In genomic region chr4:153224474-153224873, GRCh38 we compare ENCODE assay signal across 12 cellular contexts. TPM values are rescaled to one million over a fixed set of nuclear protein-coding genes. Genes with fewer than 3 reads are reported as not detected.
DNase-seq lines count a peak whose midpoint lies in the region; ATAC-seq and TF ChIP-seq lines count a peak whose summit lies in the region.
"Had no signal": no experiment of that assay in that cellular context is flagged by ENCODE, and none has a peak within 500 bp of the region (broad histone marks: within the 10 kb centered on the region; RNA-seq: fewer than 3 reads in every experiment).

No MANE protein-coding gene starts in this region.

- H3K27me3 ChIP-seq in left ventricle myocardium inferior (ENCODE audit: low read depth): no peaks in the 10 kb centered on the region
- H3K27me3 ChIP-seq in uterus: no peaks in the 10 kb centered on the region

- H3K36me3 ChIP-seq in left ventricle myocardium inferior (no peaks in the 10 kb centered on the region), uterus (no peaks in the 10 kb centered on the region)

- no peaks in the 10 kb centered on the region for H3K9me3 ChIP-seq in left ventricle myocardium inferior (replicated peaks)
- H3K9me3 ChIP-seq in uterus: no peaks in the 10 kb centered on the region

- TF ChIP-seq POLR2A in uterus (IDR thresholded peaks at IDR 0.05): no peak

- H3K27me3 Mint-ChIP-seq in naive thymus-derived CD8-positive, alpha-beta T cell: peaks cover 0 to 5% (median 2%) of the 10 kb centered on the region in 5 donors
- peaks cover 28% of the 10 kb centered on the region for H3K27me3 Mint-ChIP-seq in activated T-cell treated with anti-CD3 and anti-CD28 coated beads, Interleukin-2, amount 50 U/mL, for 24 hours

- H3K4me1 ChIP-seq in left ventricle myocardium inferior: peaks cover 67% of the 10 kb centered on the region
- H3K4me1 ChIP-seq in uterus: peaks cover 0 to 11% of the 10 kb centered on the region in 2 donors

- peak overlapping the region in 9 of 10 donors; percentile 0 to 93 (median 89) for H3K4me3 Mint-ChIP-seq in naive thymus-derived CD8-positive, alpha-beta T cell
- H3K4me3 Mint-ChIP-seq in activated T-cell treated with anti-CD3 and anti-CD28 coated beads, Interleukin-2, amount 50 U/mL, for 24 hours: no peak overlapping the region

- peak overlapping the region in 2 of 10 donors; percentile 5 to 47 for H3K27ac Mint-ChIP-seq in naive thymus-derived CD8-positive, alpha-beta T cell
- H3K27ac Mint-ChIP-seq in activated T-cell treated with anti-CD3 and anti-CD28 coated beads, Interleukin-2, amount 50 U/mL, for 24 hours: no peak overlapping the region
- H3K27ac Mint-ChIP-seq: activated CD8-positive, alpha-beta T cell treated with anti-CD3 and anti-CD28 coated beads for 36 hours had no signal

- no peak for TF ChIP-seq CTCF in left ventricle myocardium inferior (IDR thresholded peaks at IDR 0.05; ENCODE audit: borderline replicate concordance)
- no peak for TF ChIP-seq CTCF in uterus (IDR thresholded peaks at IDR 0.05)

- no peak for ATAC-seq in Right ventricle myocardium superior (ENCODE audit: poor library complexity)
- ATAC-seq in naive thymus-derived CD8-positive, alpha-beta T cell: no peak
- ATAC-seq in GM19328 (IDR thresholded peaks at IDR 0.05; ENCODE audit: unreplicated experiment): no peak
- ATAC-seq: activated CD8-positive, alpha-beta T cell treated with anti-CD3 and anti-CD28 coated beads for 36 hours had no signal

- peaks cover 20 to 46% (median 32%) of the 10 kb centered on the region in 4 donors for H3K4me1 Mint-ChIP-seq in naive thymus-derived CD8-positive, alpha-beta T cell
- peaks cover 35% of the 10 kb centered on the region for H3K4me1 Mint-ChIP-seq in activated T-cell treated with anti-CD3 and anti-CD28 coated beads, Interleukin-2, amount 50 U/mL, for 24 hours (ENCODE audit: low read depth)

- H3K4me3 ChIP-seq in left ventricle myocardium inferior (peak overlapping the region; percentile 85), uterus (peak overlapping the region in 1 of 2 donors; percentile 68)

- POLR2A ChIA-PET in naive thymus-derived CD8-positive, alpha-beta T cell (lab: Charles Lee): no interaction called here

- peaks cover 0 to 6% (median 0%) of the 10 kb centered on the region in 9 donors for H3K9me3 Mint-ChIP-seq in naive thymus-derived CD8-positive, alpha-beta T cell
- no peaks in the 10 kb centered on the region for H3K9me3 Mint-ChIP-seq in activated T-cell treated with anti-CD3 and anti-CD28 coated beads, Interleukin-2, amount 50 U/mL, for 24 hours

- DNase-seq in left ventricle myocardium inferior (no peak), Right ventricle myocardium superior (no peak), caudate nucleus (lab: John Stamatoyannopoulos, UW) (no peak), uterus (no peak), DMS153 treated with DMSO at 0.1 percent for 48 hours (lab: John Stamatoyannopoulos, UW; ENCODE audit: unreplicated experiment) (no peak)
- DNase-seq in naive thymus-derived CD8-positive, alpha-beta T cell: no peak
- DNase-seq in activated T-cell treated with anti-CD3 and anti-CD28 coated beads, Interleukin-2, amount 50 U/mL, for 24 hours: no peak
- DNase-seq: activated CD8-positive, alpha-beta T cell treated with anti-CD3 and anti-CD28 coated beads for 36 hours; Kasumi-1; NCI-H2081; T-helper 1 cell had no signal

- no peaks in the 10 kb centered on the region for H3K36me3 Mint-ChIP-seq in naive thymus-derived CD8-positive, alpha-beta T cell
- no peaks in the 10 kb centered on the region for H3K36me3 Mint-ChIP-seq in activated T-cell treated with anti-CD3 and anti-CD28 coated beads, Interleukin-2, amount 50 U/mL, for 24 hours (ENCODE audit: low read depth)

- H3K27ac ChIP-seq in left ventricle myocardium inferior (replicated peaks) (peak overlapping the region; percentile 96), caudate nucleus (ENCODE audit: low read depth, low read length) (peak overlapping the region; percentile 90), uterus (peak overlapping the region; percentile 12 to 94)

- intact Hi-C loops in left ventricle myocardium inferior (cut with micrococcal nuclease) (no loop called here), Right ventricle myocardium superior (cut with DNase I) (no loop called here), uterus (cut with DNase I; ENCODE audit: low total_unique reads) (no loop called here)

RNA-seq across cellular contexts. Expression of gene TRIM2, which starts 20.2 kb away (rescaled TPM):
- total RNA-seq in left ventricle myocardium inferior: 20.2 TPM
- total RNA-seq in Right ventricle myocardium superior: 15.3 TPM
- 1 to 10 TPM; 1.1 to 1.8 TPM for total RNA-seq in naive thymus-derived CD8-positive, alpha-beta T cell
- polyA plus RNA-seq in naive thymus-derived CD8-positive, alpha-beta T cell: 1 to 10 TPM in 2 of 3 donors, under 1 TPM in 1; 0.71 to 1.7 (median 1.2) TPM
- 100 to 1,000 TPM in 1 of 4 donors, 10 to 100 TPM in 3; 25.9 to 121 (median 45.6) TPM for total RNA-seq in uterus
